ENCODE assay signal across 18 cellular contexts in the genomic region with DNA sequence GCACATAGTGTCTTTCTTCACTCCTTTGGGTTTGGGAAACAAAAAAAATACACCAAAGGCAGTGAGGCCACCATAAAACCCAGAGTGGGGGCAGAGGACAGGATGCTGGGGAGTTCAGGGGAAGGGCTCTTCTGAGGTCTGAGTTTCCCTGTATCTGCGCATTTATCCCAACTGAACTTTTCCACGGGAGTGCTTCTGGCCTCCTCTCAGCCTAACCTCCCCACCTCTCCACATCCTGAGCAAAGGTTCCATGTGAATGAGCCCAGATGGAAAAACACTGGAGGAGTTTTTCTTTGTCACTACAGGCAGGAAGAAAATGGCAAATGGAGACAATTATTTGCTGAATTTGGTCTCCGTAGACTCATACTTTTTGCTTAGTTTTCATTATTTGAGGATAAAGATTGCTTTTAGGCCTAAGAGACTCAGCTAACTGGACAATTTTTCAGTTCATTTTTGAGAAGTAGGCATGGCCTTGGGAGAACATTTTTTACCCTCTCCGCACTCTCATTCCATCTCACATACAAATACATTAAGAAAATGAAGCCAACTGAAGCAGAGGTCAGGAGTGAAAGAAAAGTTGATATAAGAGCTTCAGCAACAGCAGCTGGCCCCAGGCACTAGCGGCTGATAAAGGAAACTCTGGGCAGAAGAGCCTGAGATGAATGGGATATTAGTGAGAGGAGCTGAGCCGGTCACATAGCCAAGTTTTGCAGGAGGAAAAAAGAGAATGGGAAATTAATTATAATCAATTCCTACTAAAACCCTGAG.
DNase-seq lines count a peak whose midpoint lies in the region; ATAC-seq and TF ChIP-seq lines count a peak whose summit lies in the region.
"Had no signal": no experiment of that assay in that cellular context is flagged by ENCODE, and none has a peak within 500 bp of the region (broad histone marks: within the 10 kb centered on the region; RNA-seq: fewer than 3 reads in every experiment).

No MANE protein-coding gene starts in this region.

- H3K18ac ChIP-seq in mesenchymal stem cell (ENCODE audit: low read depth in 1 of 2, low read length in 2 of 2), result no peak overlapping the region

- H3K79me1 ChIP-seq in mesenchymal stem cell (replicated peaks; ENCODE audit: low read length, poor library complexity, severe bottlenecking), result no peaks in the 10 kb centered on the region

- 57 to 70% (median 63%) methylated on average over 6 of the region's 6 CpGs for WGBS in adrenal gland, 4 donors
- WGBS in mesenchymal stem cell, result 89% methylated on average over 1 of the region's 6 CpGs
- 55 to 61% methylated on average over 6 of the region's 6 CpGs for WGBS in tibial nerve, 2 donors

- no peak overlapping the region for H3K4ac ChIP-seq in mesenchymal stem cell (ENCODE audit: low read depth in 1 of 2, low read length in 2 of 2)

- TF ChIP-seq CTCF in adrenal gland (IDR thresholded peaks at IDR 0.05), result no peak
- TF ChIP-seq CTCF in fibroblast of the aortic adventitia (IDR thresholded peaks at IDR 0.05; ENCODE audit: insufficient read depth, low read length), result no peak
- no peak for TF ChIP-seq CTCF in tibial nerve (IDR thresholded peaks at IDR 0.05)

- H3K9me2 ChIP-seq in Karpas-422 (replicated peaks; ENCODE audit: insufficient read depth, low read length), result no peaks in the 10 kb centered on the region

- H2AFZ ChIP-seq in mesenchymal stem cell (ENCODE audit: low read depth, low read length) (no peak overlapping the region), Karpas-422 (ENCODE audit: low read length) (no peak overlapping the region)

- intact Hi-C loops in adrenal gland (cut with DNase I), result no loop called here

- H3K79me2 ChIP-seq in Karpas-422 (ENCODE audit: low read length), result no peaks in the 10 kb centered on the region

- ATAC-seq in GM19023 (IDR thresholded peaks at IDR 0.05; ENCODE audit: unreplicated experiment), result no peak
- ATAC-seq: HCT116, natural killer cell had no signal

- TF ChIP-seq EP300 in tibial nerve (IDR thresholded peaks at IDR 0.05), result no peak

- H2BK5ac ChIP-seq in mesenchymal stem cell (ENCODE audit: low read depth, low read length, poor library complexity, severe bottlenecking), result no peak overlapping the region

- no peak overlapping the region for H4K91ac ChIP-seq in mesenchymal stem cell (ENCODE audit: low read length)

- H3K9ac ChIP-seq in mesenchymal stem cell (ENCODE audit: low read length), result peak overlapping the region; percentile 25
- no peak overlapping the region for H3K9ac ChIP-seq in Karpas-422 (ENCODE audit: low read length)

- H3K36me3 ChIP-seq in adrenal gland (replicated peaks in 1 of 2), result no peaks in the 10 kb centered on the region
- H3K36me3 ChIP-seq in mesenchymal stem cell (ENCODE audit: control insufficient read depth in 1 of 2, insufficient read depth in 2 of 2, low read depth in 1 of 2, low read length in 2 of 2), result no peaks in the 10 kb centered on the region
- H3K36me3 ChIP-seq in tibial nerve, result no peaks in the 10 kb centered on the region
- no peaks in the 10 kb centered on the region for H3K36me3 ChIP-seq in Karpas-422 (ENCODE audit: insufficient read depth, low read length)

- no peak overlapping the region for H4K8ac ChIP-seq in mesenchymal stem cell (ENCODE audit: low read length)

- H3K27ac ChIP-seq in adrenal gland (peak overlapping the region in 4 of 5 donors; percentile 7 to 62 (median 22)), mesenchymal stem cell (ENCODE audit: low read length, poor library complexity, severe bottlenecking) (peak overlapping the region; percentile 88), tibial nerve (peak overlapping the region; percentile 59 to 81 (median 76)), Karpas-422 (ENCODE audit: low read length) (no peak overlapping the region)

- no peaks in the 10 kb centered on the region for H3K9me3 ChIP-seq in adrenal gland (replicated peaks in 1 of 3)
- H3K9me3 ChIP-seq in mesenchymal stem cell (ENCODE audit: control insufficient read depth, low read length), result no peaks in the 10 kb centered on the region
- H3K9me3 ChIP-seq in tibial nerve, result no peaks in the 10 kb centered on the region
- no peaks in the 10 kb centered on the region for H3K9me3 ChIP-seq in Karpas-422 (ENCODE audit: low read length)

- H3K4me1 ChIP-seq in adrenal gland (replicated peaks in 1 of 2), result peaks cover 6% of the 10 kb centered on the region in 2 donors
- peaks cover 8% of the 10 kb centered on the region for H3K4me1 ChIP-seq in mesenchymal stem cell (ENCODE audit: control insufficient read depth, insufficient read depth, low read depth, low read length)
- H3K4me1 ChIP-seq in tibial nerve, result peaks cover 0 to 51% (median 10%) of the 10 kb centered on the region in 4 donors
- H3K4me1 ChIP-seq in Karpas-422 (ENCODE audit: low read length), result peaks cover 12% of the 10 kb centered on the region

- H3K4me3 ChIP-seq in adrenal gland (no peak overlapping the region), fibroblast of the aortic adventitia (ENCODE audit: low read depth, low read length) (no peak overlapping the region), mesenchymal stem cell (ENCODE audit: insufficient read depth in 1 of 2, low read depth in 1 of 2, low read length in 2 of 2) (no peak overlapping the region), tibial nerve (no peak overlapping the region), Karpas-422 (ENCODE audit: low read length) (no peak overlapping the region)

- no peaks in the 10 kb centered on the region for H3K27me3 ChIP-seq in adrenal gland
- no peaks in the 10 kb centered on the region for H3K27me3 ChIP-seq in mesenchymal stem cell (ENCODE audit: control insufficient read depth in 1 of 2, insufficient read depth in 1 of 2, low read length in 2 of 2)
- no peaks in the 10 kb centered on the region for H3K27me3 ChIP-seq in tibial nerve
- H3K27me3 ChIP-seq in Karpas-422 (ENCODE audit: low read length), result no peaks in the 10 kb centered on the region

- no peaks in the 10 kb centered on the region for H4K20me1 ChIP-seq in Karpas-422 (ENCODE audit: insufficient read depth, low read depth, low read length)

- H2AK5ac ChIP-seq in mesenchymal stem cell (ENCODE audit: low read length, severe bottlenecking), result peak overlapping the region; percentile 76

- no peak overlapping the region for H3K14ac ChIP-seq in mesenchymal stem cell (ENCODE audit: low read length in 2 of 2)

- no peak overlapping the region for H2BK12ac ChIP-seq in mesenchymal stem cell (ENCODE audit: low read length in 2 of 2)

- DNase-seq in adrenal gland (peak in 3 of 7 donors; percentile 44 to 73 (median 49)), fibroblast of the aortic adventitia (ENCODE audit: low read depth) (peak; percentile 50), mesenchymal stem cell (no peak), tibial nerve (ENCODE audit: low spot score in 2 of 2) (no peak), Karpas-422 (no peak), NCI-H128 (lab: John Stamatoyannopoulos, UW; ENCODE audit: unreplicated experiment) (no peak)
- DNase-seq in activated CD4-positive, CD25-positive, alpha-beta regulatory T cell treated with anti-CD3 and anti-CD28 coated beads, Interleukin-2, amount 50 U/mL, for 72 hours, result no peak
- DNase-seq: activated CD4-positive, alpha-beta T cell treated with anti-CD3 and anti-CD28 coated beads, Interleukin-2, amount 10 ng/mL, durations not matched to agents 7 days and 5 days; activated naive CD4-positive, alpha-beta T cell treated with anti-CD3 and anti-CD28 coated beads for 36 hours; Kasumi-1; natural killer cell; NCI-H1105 treated with DMSO at 0.1 percent for 48 hours; NCI-H2171 treated with DMSO at 0.1 percent for 48 hours; RPMI8226; stimulated activated naive CD4-positive, alpha-beta T cell; SW 1271 had no signal

- no peak overlapping the region for H3K23ac ChIP-seq in mesenchymal stem cell (ENCODE audit: low read length in 2 of 2)

- no peak for TF ChIP-seq POLR2A in adrenal gland (IDR thresholded peaks at IDR 0.05)
- no peak for TF ChIP-seq POLR2A in tibial nerve (IDR thresholded peaks at IDR 0.05)

- no peak overlapping the region for H2BK15ac ChIP-seq in mesenchymal stem cell (ENCODE audit: low read depth, poor library complexity, severe bottlenecking)

- H3K4me2 ChIP-seq in mesenchymal stem cell (ENCODE audit: low read length, poor library complexity, severe bottlenecking) (no peak overlapping the region), Karpas-422 (ENCODE audit: low read depth, low read length, poor library complexity, severe bottlenecking) (no peak overlapping the region)

- H2BK120ac ChIP-seq in mesenchymal stem cell (ENCODE audit: low read depth, low read length), result no peak overlapping the region
